7 cellular contexts compared by ENCODE assay signal in the genomic region with DNA sequence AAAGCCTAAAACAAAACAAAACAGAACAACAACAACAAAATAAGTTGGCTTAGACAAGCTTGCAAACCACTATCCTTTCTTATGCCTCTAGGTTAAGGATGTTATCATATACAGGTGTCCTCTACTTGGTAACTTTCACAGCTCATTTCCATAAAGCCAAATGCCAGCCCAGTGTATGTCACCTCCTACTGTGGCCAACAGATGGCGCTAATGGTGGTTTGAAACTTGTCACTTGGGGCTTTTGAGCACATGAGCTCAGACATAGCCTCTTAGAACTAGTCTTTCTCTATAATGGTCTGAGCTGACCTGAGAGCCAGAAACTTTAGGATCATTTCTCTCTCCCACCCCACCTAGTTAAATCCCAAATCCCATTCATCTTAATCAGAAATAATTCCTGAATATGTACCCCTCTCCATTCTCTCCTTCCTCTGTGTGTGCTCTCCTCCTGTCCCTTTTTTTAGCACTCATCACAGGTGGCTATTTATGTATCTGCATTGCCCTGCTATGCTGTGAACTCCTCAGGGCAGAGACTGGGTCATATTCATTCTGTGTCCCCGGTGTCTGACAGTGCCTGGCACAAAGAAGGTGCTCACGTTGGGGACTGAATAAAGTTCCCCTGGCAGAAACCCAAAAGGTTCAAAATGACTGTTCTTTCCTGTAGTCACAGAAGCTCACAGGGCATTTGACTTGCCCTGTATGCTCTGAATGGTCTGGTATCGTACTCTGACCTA.
DNase-seq lines count a peak whose midpoint lies in the region; ATAC-seq and TF ChIP-seq lines count a peak whose summit lies in the region.

No MANE protein-coding gene starts in this region.

- TF ChIP-seq CTCF in GM12873 (IDR thresholded peaks at IDR 0.05; ENCODE audit: insufficient read depth, low read depth, low read length, missing control alignments), result peak; percentile 88
- peak in 3 of 4 experiments; percentile 38 to 62 (median 51) for TF ChIP-seq CTCF in sigmoid colon (IDR thresholded peaks at IDR 0.05)

- no peak overlapping the region for H3K9ac ChIP-seq in GM23248

- H3K27me3 ChIP-seq in GM23248 (replicated peaks; ENCODE audit: insufficient read depth) (no peaks in the 10 kb centered on the region), sigmoid colon (no peaks in the 10 kb centered on the region)

- no peak overlapping the region for H3K27ac Mint-ChIP-seq in activated naive CD8-positive, alpha-beta T cell treated with anti-CD3 and anti-CD28 coated beads for 36 hours

- TF ChIP-seq EP300 in sigmoid colon (IDR thresholded peaks at IDR 0.05), result no peak

- H3K4me3 ChIP-seq in GM23248 (no peak overlapping the region), sigmoid colon (no peak overlapping the region)
- no peak overlapping the region for H3K4me3 ChIP-seq in Jurkat, Clone E6-1 (ENCODE audit: low read length)

- 35 to 43% methylated on average over 4 of the region's 4 CpGs for WGBS in GM23248 (ENCODE audit: low coverage in 1 of 2, low lambda C conversion rate in 2 of 2, missing lambda C conversion rate in 2 of 2), 2 experiments
- 12 to 42% methylated on average over 4 of the region's 4 CpGs for WGBS in sigmoid colon, 2 donors

- H4K20me1 ChIP-seq in GM23248 (ENCODE audit: insufficient read depth), result no peaks in the 10 kb centered on the region

- H3K4me1 ChIP-seq in GM23248 (ENCODE audit: insufficient read depth) (no peaks in the 10 kb centered on the region), sigmoid colon (peaks cover 0 to 4% (median 0%) of the 10 kb centered on the region in 4 donors)

- in situ Hi-C loops in GM23248 (cut with MboI), result no loop called here

- no peaks in the 10 kb centered on the region for H3K79me2 ChIP-seq in GM23248 (ENCODE audit: insufficient read depth)

- no peaks in the 10 kb centered on the region for H3K9me2 ChIP-seq in GM23248 (ENCODE audit: insufficient read depth)

- H3K36me3 ChIP-seq in GM23248 (ENCODE audit: low read depth) (no peaks in the 10 kb centered on the region), sigmoid colon (no peaks in the 10 kb centered on the region)

- DNase-seq in GM23248, result peak; percentile 68
- peak; percentile 56 for DNase-seq in Jurkat, Clone E6-1 (ENCODE audit: low read depth, low spot score)
- DNase-seq in RPMI8226, result peak; percentile 70
- peak; percentile 35 for DNase-seq in activated naive CD8-positive, alpha-beta T cell treated with anti-CD3 and anti-CD28 coated beads for 36 hours
- peak; percentile 61 for DNase-seq in left ventricle myocardium superior
- DNase-seq in sigmoid colon, result peak; percentile 65

- TF ChIP-seq POLR2A in sigmoid colon (IDR thresholded peaks at IDR 0.05), result no peak

- H3K9me3 ChIP-seq in GM23248 (ENCODE audit: low read depth) (no peaks in the 10 kb centered on the region), sigmoid colon (no peaks in the 10 kb centered on the region)

- H3K4me3 Mint-ChIP-seq in activated naive CD8-positive, alpha-beta T cell treated with anti-CD3 and anti-CD28 coated beads for 36 hours, result no peak overlapping the region

- no peak overlapping the region for H2AFZ ChIP-seq in GM23248

- peak; percentile 97 for ATAC-seq in left ventricle myocardium superior

- no peaks in the 10 kb centered on the region for H3K9me3 Mint-ChIP-seq in activated naive CD8-positive, alpha-beta T cell treated with anti-CD3 and anti-CD28 coated beads for 36 hours

- intact Hi-C loops in left ventricle myocardium superior (cut with micrococcal nuclease), result no loop called here
- intact Hi-C loops in sigmoid colon (cut with DNase I), result no loop called here

- H3K36me3 Mint-ChIP-seq in activated naive CD8-positive, alpha-beta T cell treated with anti-CD3 and anti-CD28 coated beads for 36 hours, result no peaks in the 10 kb centered on the region

- no peaks in the 10 kb centered on the region for H3F3A ChIP-seq in GM23248 (ENCODE audit: insufficient read depth)

- H3K4me1 Mint-ChIP-seq in activated naive CD8-positive, alpha-beta T cell treated with anti-CD3 and anti-CD28 coated beads for 36 hours, result peaks cover 1% of the 10 kb centered on the region

- no peak overlapping the region for H3K4me2 ChIP-seq in GM23248 (ENCODE audit: unreplicated experiment)

- H3K27ac ChIP-seq in GM23248, result no peak overlapping the region
- H3K27ac ChIP-seq in sigmoid colon, result no peak overlapping the region

- peaks cover 11% of the 10 kb centered on the region for H3K27me3 Mint-ChIP-seq in activated naive CD8-positive, alpha-beta T cell treated with anti-CD3 and anti-CD28 coated beads for 36 hours
